8 cellular contexts compared by ENCODE assay signal in the genomic region with DNA sequence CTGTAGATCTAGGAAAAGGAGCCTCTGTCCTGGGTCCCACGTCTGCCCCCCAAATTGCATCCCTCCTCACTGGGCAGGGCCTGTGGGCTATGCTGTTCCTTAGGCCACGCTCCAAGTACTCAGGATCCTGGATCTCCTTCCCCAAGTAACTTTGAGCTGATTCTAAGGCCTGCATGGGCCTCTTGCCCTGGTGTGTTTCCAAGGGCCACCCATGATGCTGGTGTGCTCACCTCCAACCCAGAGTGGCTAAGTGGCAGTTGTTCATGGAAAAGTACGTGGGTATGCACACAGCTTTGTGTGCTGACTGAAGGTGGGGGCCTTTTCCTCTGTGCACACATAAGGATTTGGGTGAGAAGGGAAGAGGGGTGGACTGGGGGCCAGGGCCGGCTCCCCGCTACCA.
"Had no signal": no experiment of that assay in that cellular context is flagged by ENCODE, and none has a peak within 500 bp of the region (broad histone marks: within the 10 kb centered on the region; RNA-seq: fewer than 3 reads in every experiment).

No MANE protein-coding gene starts in this region.

- H3K9me3 Mint-ChIP-seq: nephron progenitor cell; stimulated activated memory B cell treated with anti-CD40 and anti-IgM and Interleukin-4, amounts not matched to agents 10 μg/mL and 1 μg/mL and 100 μg/mL, for 72 hours had no signal

- H3K27ac ChIP-seq: upper lobe of right lung had no signal

- H3K36me3 ChIP-seq: upper lobe of right lung had no signal

- DNase-seq: activated CD4-positive, CD25-positive, alpha-beta regulatory T cell; activated naive CD4-positive, alpha-beta T cell treated with anti-CD3 and anti-CD28 coated beads, Interleukin-2, amount 50 U/mL, for 16 hours; activated T-cell treated with anti-CD3 and anti-CD28 coated beads, Interleukin-2, amount 50 U/mL, for 1 hour; nephron progenitor cell; retina; SHP77 treated with DMSO at 0.1 percent for 48 hours; upper lobe of right lung had no signal

- ATAC-seq: stimulated activated memory B cell treated with anti-CD40 and anti-IgM and Interleukin-4, amounts not matched to agents 10 μg/mL and 1 μg/mL and 100 μg/mL, for 72 hours; upper lobe of right lung had no signal

- H3K9me3 ChIP-seq: upper lobe of right lung had no signal

- H3K36me3 Mint-ChIP-seq: stimulated activated memory B cell treated with anti-CD40 and anti-IgM and Interleukin-4, amounts not matched to agents 10 μg/mL and 1 μg/mL and 100 μg/mL, for 72 hours had no signal

- H3K27ac Mint-ChIP-seq: nephron progenitor cell; stimulated activated memory B cell treated with anti-CD40 and anti-IgM and Interleukin-4, amounts not matched to agents 10 μg/mL and 1 μg/mL and 100 μg/mL, for 72 hours had no signal

- H3K4me3 ChIP-seq: upper lobe of right lung had no signal

- H3K4me3 Mint-ChIP-seq: nephron progenitor cell; stimulated activated memory B cell treated with anti-CD40 and anti-IgM and Interleukin-4, amounts not matched to agents 10 μg/mL and 1 μg/mL and 100 μg/mL, for 72 hours had no signal

- H3K27me3 ChIP-seq: upper lobe of right lung had no signal
